Comparison of ENCODE assay signal across 13 cellular contexts in genomic region chr11:110896358-110896757, GRCh38.
DNase-seq lines count a peak whose midpoint lies in the region; ATAC-seq and TF ChIP-seq lines count a peak whose summit lies in the region.
"Had no signal": no experiment of that assay in that cellular context is flagged by ENCODE, and none has a peak within 500 bp of the region (broad histone marks: within the 10 kb centered on the region; RNA-seq: fewer than 3 reads in every experiment).

No MANE protein-coding gene starts in this region.

- H4K20me1 ChIP-seq in smooth muscle cell (ENCODE audit: low read depth), result no peaks in the 10 kb centered on the region

- H3K27ac ChIP-seq in smooth muscle cell (ENCODE audit: low read depth), result peak overlapping the region; percentile 63
- H3K27ac ChIP-seq: epithelial cell of prostate, ovary, SJCRH30, thoracic aorta had no signal

- 0% methylated on average over 1 of the region's 1 CpG for WGBS in smooth muscle cell (ENCODE audit: low lambda C conversion rate)

- peak; percentile 19 for DNase-seq in H4 (ENCODE audit: low spot score)
- DNase-seq in SW480 (ENCODE audit: low spot score), result peak; percentile 54
- peak; percentile 86 for DNase-seq in fibroblast of the aortic adventitia (ENCODE audit: low read depth)
- DNase-seq in smooth muscle cell (lab: John Stamatoyannopoulos, UW; ENCODE audit: unreplicated experiment), result no peak
- no peak for DNase-seq in medulla oblongata (ENCODE audit: extremely low spot score)
- DNase-seq in NCI-H1417 (lab: John Stamatoyannopoulos, UW), result no peak
- no peak for DNase-seq in HT-29 (ENCODE audit: low spot score)
- DNase-seq: NCI-H2081, ovary had no signal

- ATAC-seq in HG03342 (IDR thresholded peaks at IDR 0.05; ENCODE audit: unreplicated experiment), result no peak

- H3K4me2 ChIP-seq in smooth muscle cell, result peak overlapping the region; percentile 28

- H3K79me2 ChIP-seq in smooth muscle cell (ENCODE audit: low read depth), result no peaks in the 10 kb centered on the region

- H3K27me3 ChIP-seq in smooth muscle cell (ENCODE audit: low read depth), result no peaks in the 10 kb centered on the region
- H3K27me3 ChIP-seq: ovary, SJCRH30 had no signal

- peaks cover 5% of the 10 kb centered on the region for H3F3A ChIP-seq in smooth muscle cell (ENCODE audit: low read depth)

- TF ChIP-seq CTCF in fibroblast of the aortic adventitia (IDR thresholded peaks at IDR 0.05; ENCODE audit: insufficient read depth, low read length) (no peak), smooth muscle cell (IDR thresholded peaks at IDR 0.05; ENCODE audit: borderline replicate concordance, insufficient read depth, poor library complexity, severe bottlenecking) (no peak)

- no peaks in the 10 kb centered on the region for H3K9me3 ChIP-seq in smooth muscle cell (replicated peaks; ENCODE audit: low read depth)
- H3K9me3 ChIP-seq: ovary, SJCRH30, thoracic aorta had no signal

- no peak overlapping the region for H3K9ac ChIP-seq in smooth muscle cell (ENCODE audit: low read depth)

- peaks cover 13% of the 10 kb centered on the region for H3K4me1 ChIP-seq in smooth muscle cell (ENCODE audit: low read depth)
- H3K4me1 ChIP-seq: SJCRH30 had no signal

- no peak overlapping the region for H3K4me3 ChIP-seq in fibroblast of the aortic adventitia (ENCODE audit: low read depth, low read length)
- no peak overlapping the region for H3K4me3 ChIP-seq in smooth muscle cell
- H3K4me3 ChIP-seq: ovary, SJCRH30, thoracic aorta had no signal

- H3K36me3 ChIP-seq in smooth muscle cell (ENCODE audit: low read depth), result no peaks in the 10 kb centered on the region
- H3K36me3 ChIP-seq: ovary, SJCRH30, thoracic aorta had no signal

- H2AFZ ChIP-seq in smooth muscle cell (ENCODE audit: low read depth), result no peak overlapping the region

Comparison
In these comparisons a context has a peak if more than half of its experiments do, and no peak if none do; other contexts are left out.
1. DNase-seq: peak in H4 (single experiment), SW480 (single experiment) and fibroblast of the aortic adventitia (single experiment); none in smooth muscle cell (single experiment), medulla oblongata (single experiment), NCI-H1417 (0 of 3) and HT-29 (single experiment).